In genomic region chr10:110574420-110574819, GRCh38 we compare ENCODE assay signal across 26 cellular contexts. TPM values are rescaled to one million over a fixed set of nuclear protein-coding genes. Genes with fewer than 3 reads are reported as not detected.
DNase-seq lines count a peak whose midpoint lies in the region; ATAC-seq, FAIRE-seq and TF ChIP-seq lines count a peak whose summit lies in the region.
"Had no signal": no experiment of that assay in that cellular context is flagged by ENCODE, and none has a peak within 500 bp of the region (broad histone marks: within the 10 kb centered on the region; RNA-seq: fewer than 3 reads in every experiment).

No MANE protein-coding gene starts in this region.

- DNase-seq in activated naive CD8-positive, alpha-beta T cell treated with anti-CD3 and anti-CD28 coated beads, Interleukin-2, amount 10 ng/mL, durations not matched to agents 7 days and 5 days: no peak
- DNase-seq in activated naive CD8-positive, alpha-beta T cell treated with anti-CD3 and anti-CD28 coated beads, Interleukin-2, amount 50 U/mL, for 24 hours: no peak
- DNase-seq in RWPE1 (ENCODE audit: low spot score) (no peak), fibroblast of peridontal ligament (ENCODE audit: extremely low read depth) (peak; percentile 36), type B pancreatic cell (ENCODE audit: extremely low spot score, unreplicated experiment) (no peak), HUDEP-2 (lab: John Stamatoyannopoulos, UW; ENCODE audit: unreplicated experiment in 76 of 76) (no peak), ureter (ENCODE audit: low spot score) (no peak), frontal cortex (ENCODE audit: low spot score in 2 of 2) (no peak)
- DNase-seq: activated CD4-positive, alpha-beta T cell treated with anti-CD3 and anti-CD28 coated beads for 4 hours; activated naive CD4-positive, alpha-beta T cell; anterior cingulate cortex; effector CD4-positive, alpha-beta T cell; NCI-H1436; NCI-H524 treated with DMSO at 0.1 percent for 48 hours; posterior cingulate gyrus; SHP77 treated with DMSO at 0.1 percent for 48 hours; stimulated activated CD4-positive, alpha-beta T cell treated with anti-CD3 and anti-CD28 coated beads, Interleukin-1b, Interleukin-23, amount 100 ng/mL, for 48 hours; stimulated activated naive CD4-positive, alpha-beta T cell treated with Interleukin-2 at 50 U/mL for 16 hours; upper lobe of left lung had no signal

- H3K4me1 Mint-ChIP-seq in activated naive CD8-positive, alpha-beta T cell treated with anti-CD3 and anti-CD28 coated beads, Interleukin-2, amount 10 ng/mL, durations not matched to agents 7 days and 5 days: peaks cover 48% of the 10 kb centered on the region
- peaks cover 55% of the 10 kb centered on the region for H3K4me1 Mint-ChIP-seq in activated naive CD8-positive, alpha-beta T cell treated with anti-CD3 and anti-CD28 coated beads, Interleukin-2, amount 50 U/mL, for 24 hours
- peaks cover 25% of the 10 kb centered on the region for H3K4me1 Mint-ChIP-seq in type B pancreatic cell (ENCODE audit: unreplicated experiment)

- no peaks in the 10 kb centered on the region for H3K9me3 Mint-ChIP-seq in activated naive CD8-positive, alpha-beta T cell treated with anti-CD3 and anti-CD28 coated beads, Interleukin-2, amount 10 ng/mL, durations not matched to agents 7 days and 5 days
- H3K9me3 Mint-ChIP-seq in activated naive CD8-positive, alpha-beta T cell treated with anti-CD3 and anti-CD28 coated beads, Interleukin-2, amount 50 U/mL, for 24 hours: no peaks in the 10 kb centered on the region
- no peaks in the 10 kb centered on the region for H3K9me3 Mint-ChIP-seq in type B pancreatic cell
- H3K9me3 Mint-ChIP-seq: mesothelial cell of epicardium, nephron had no signal

- ATAC-seq in activated naive CD8-positive, alpha-beta T cell treated with anti-CD3 and anti-CD28 coated beads, Interleukin-2, amount 10 ng/mL, durations not matched to agents 7 days and 5 days (ENCODE audit: low read depth): peak; percentile 33
- no peak for ATAC-seq in activated naive CD8-positive, alpha-beta T cell treated with anti-CD3 and anti-CD28 coated beads, Interleukin-2, amount 50 U/mL, for 24 hours
- ATAC-seq: esophagus mucosa, HepG2 had no signal

- H3K36me3 Mint-ChIP-seq in activated naive CD8-positive, alpha-beta T cell treated with anti-CD3 and anti-CD28 coated beads, Interleukin-2, amount 10 ng/mL, durations not matched to agents 7 days and 5 days: peaks cover 31% of the 10 kb centered on the region
- H3K36me3 Mint-ChIP-seq in activated naive CD8-positive, alpha-beta T cell treated with anti-CD3 and anti-CD28 coated beads, Interleukin-2, amount 50 U/mL, for 24 hours (ENCODE audit: low read depth): peaks cover 57% of the 10 kb centered on the region
- peaks cover 28% of the 10 kb centered on the region for H3K36me3 Mint-ChIP-seq in type B pancreatic cell

- no peak for TF ChIP-seq CTCF in RWPE1 (conservative IDR thresholded peaks at IDR 0.05; ENCODE audit: low read depth)
- no peak for TF ChIP-seq CTCF in type B pancreatic cell (conservative IDR thresholded peaks at IDR 0.05)

- no peaks in the 10 kb centered on the region for H3K27me3 Mint-ChIP-seq in activated naive CD8-positive, alpha-beta T cell treated with anti-CD3 and anti-CD28 coated beads, Interleukin-2, amount 10 ng/mL, durations not matched to agents 7 days and 5 days
- no peaks in the 10 kb centered on the region for H3K27me3 Mint-ChIP-seq in activated naive CD8-positive, alpha-beta T cell treated with anti-CD3 and anti-CD28 coated beads, Interleukin-2, amount 50 U/mL, for 24 hours
- H3K27me3 Mint-ChIP-seq in type B pancreatic cell: no peaks in the 10 kb centered on the region

- H3K4me3 Mint-ChIP-seq in activated naive CD8-positive, alpha-beta T cell treated with anti-CD3 and anti-CD28 coated beads, Interleukin-2, amount 10 ng/mL, durations not matched to agents 7 days and 5 days: no peak overlapping the region
- H3K4me3 Mint-ChIP-seq in activated naive CD8-positive, alpha-beta T cell treated with anti-CD3 and anti-CD28 coated beads, Interleukin-2, amount 50 U/mL, for 24 hours: no peak overlapping the region
- H3K4me3 Mint-ChIP-seq in type B pancreatic cell: no peak overlapping the region
- H3K4me3 Mint-ChIP-seq: mesothelial cell of epicardium, nephron had no signal

- H3K27ac Mint-ChIP-seq in activated naive CD8-positive, alpha-beta T cell treated with anti-CD3 and anti-CD28 coated beads, Interleukin-2, amount 10 ng/mL, durations not matched to agents 7 days and 5 days: no peak overlapping the region
- no peak overlapping the region for H3K27ac Mint-ChIP-seq in activated naive CD8-positive, alpha-beta T cell treated with anti-CD3 and anti-CD28 coated beads, Interleukin-2, amount 50 U/mL, for 24 hours
- peak overlapping the region; percentile 35 for H3K27ac Mint-ChIP-seq in type B pancreatic cell
- H3K27ac Mint-ChIP-seq: mesothelial cell of epicardium, nephron had no signal

- POLR2A ChIA-PET in activated naive CD8-positive, alpha-beta T cell treated with anti-CD3 and anti-CD28 coated beads, Interleukin-2, amount 10 ng/mL, durations not matched to agents 7 days and 5 days (lab: Charles Lee): no interaction called here
- POLR2A ChIA-PET in RWPE1 (lab: Yijun Ruan, JAX; ENCODE audit: low non-redundant PET): no interaction called here

- CTCF ChIA-PET in RWPE1 (lab: Yijun Ruan, JAX): no interaction called here

- peak overlapping the region; percentile 42; the same call in 1 of the 2 replicates for H3K27ac ChIP-seq in RWPE1
- H3K27ac ChIP-seq: A549, BLaER1, upper lobe of left lung had no signal

- FAIRE-seq in frontal cortex (lab: Jason Lieb, UNC): no peak
- FAIRE-seq: HepG2, TTC549 had no signal

RNA-seq across cellular contexts. Expression of gene SMC3, which starts 6.9 kb away (rescaled TPM):
- total RNA-seq in activated naive CD8-positive, alpha-beta T cell treated with anti-CD3 and anti-CD28 coated beads, Interleukin-2, amount 10 ng/mL, durations not matched to agents 7 days and 5 days: 10 to 100 TPM; 66.5 to 67.7 TPM
- 39.0 and 60.6 TPM in 2 replicates for total RNA-seq in type B pancreatic cell (ENCODE audit: low replicate concordance)
- 30.2 TPM for total RNA-seq in ureter
- total RNA-seq in frontal cortex: 55.4 TPM
